In the genomic region with DNA sequence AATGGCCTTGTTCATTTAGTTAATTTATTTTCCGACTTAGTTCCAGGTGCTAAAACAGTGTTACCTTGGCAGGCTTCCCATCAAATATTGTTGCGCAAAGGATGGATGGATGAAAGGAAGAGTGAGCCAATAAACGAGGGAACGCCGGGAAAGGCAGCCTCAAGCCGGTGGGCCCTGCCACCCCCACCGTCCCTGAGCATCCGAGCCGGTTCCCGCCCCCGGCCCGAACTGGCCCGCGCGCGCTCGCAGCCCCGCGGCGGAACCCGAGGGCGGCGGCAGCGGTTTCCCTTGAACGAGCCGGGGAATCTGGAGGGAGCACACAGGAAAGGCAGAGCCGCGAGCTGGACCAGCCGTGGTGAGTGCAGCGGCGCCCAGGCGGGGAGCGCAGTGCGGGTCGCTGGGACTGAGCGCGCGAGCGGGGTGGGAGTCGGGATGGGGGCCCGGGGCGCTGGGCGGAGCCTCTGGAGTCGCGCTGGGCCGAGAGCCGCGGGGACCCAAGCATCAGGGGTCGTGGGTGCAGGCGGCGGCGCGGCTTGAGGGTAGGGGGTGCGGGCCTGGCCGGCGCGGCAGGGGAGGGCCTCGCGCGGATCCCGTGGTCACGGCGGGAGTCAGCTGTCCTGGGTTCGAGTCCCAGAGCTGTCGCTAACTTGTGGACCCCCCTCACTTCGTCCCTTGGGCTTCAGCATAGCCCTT, we compare ENCODE assay signal across 1 cellular context.
TF ChIP-seq lines count a peak whose summit lies in the region.

A gene with protein sequence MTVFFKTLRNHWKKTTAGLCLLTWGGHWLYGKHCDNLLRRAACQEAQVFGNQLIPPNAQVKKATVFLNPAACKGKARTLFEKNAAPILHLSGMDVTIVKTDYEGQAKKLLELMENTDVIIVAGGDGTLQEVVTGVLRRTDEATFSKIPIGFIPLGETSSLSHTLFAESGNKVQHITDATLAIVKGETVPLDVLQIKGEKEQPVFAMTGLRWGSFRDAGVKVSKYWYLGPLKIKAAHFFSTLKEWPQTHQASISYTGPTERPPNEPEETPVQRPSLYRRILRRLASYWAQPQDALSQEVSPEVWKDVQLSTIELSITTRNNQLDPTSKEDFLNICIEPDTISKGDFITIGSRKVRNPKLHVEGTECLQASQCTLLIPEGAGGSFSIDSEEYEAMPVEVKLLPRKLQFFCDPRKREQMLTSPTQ (plus strand): TSS at position 331 of the 693 bp plus-strand sequence. CDS start 4,057 bp downstream, outside the sequence.

TF ChIP-seq in K562, 482 proteins besides CTCF, POLR2A, EP300 and RAD21 (continued from another document and continues in another):
- TF ChIP-seq, protein P1, sequence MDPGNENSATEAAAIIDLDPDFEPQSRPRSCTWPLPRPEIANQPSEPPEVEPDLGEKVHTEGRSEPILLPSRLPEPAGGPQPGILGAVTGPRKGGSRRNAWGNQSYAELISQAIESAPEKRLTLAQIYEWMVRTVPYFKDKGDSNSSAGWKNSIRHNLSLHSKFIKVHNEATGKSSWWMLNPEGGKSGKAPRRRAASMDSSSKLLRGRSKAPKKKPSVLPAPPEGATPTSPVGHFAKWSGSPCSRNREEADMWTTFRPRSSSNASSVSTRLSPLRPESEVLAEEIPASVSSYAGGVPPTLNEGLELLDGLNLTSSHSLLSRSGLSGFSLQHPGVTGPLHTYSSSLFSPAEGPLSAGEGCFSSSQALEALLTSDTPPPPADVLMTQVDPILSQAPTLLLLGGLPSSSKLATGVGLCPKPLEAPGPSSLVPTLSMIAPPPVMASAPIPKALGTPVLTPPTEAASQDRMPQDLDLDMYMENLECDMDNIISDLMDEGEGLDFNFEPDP (CRISPR knock-in tag; IDR thresholded peaks at IDR 0.05): 0 out of 2 replicates have a peak, but pooled peaks have one; percentile 74
- TF ChIP-seq SMAD4 (CRISPR knock-in tag; conservative IDR thresholded peaks at IDR 0.05) (peak; percentile 75; the same call in 1 of the 2 replicates), NRF1 (conservative IDR thresholded peaks at IDR 0.05 in 1 of 2, IDR thresholded peaks at IDR 0.05 in 1 of 2) (peak in 1 of 2 experiments; percentile 33; a peak in 2 of 4 replicates), YY1 (IDR thresholded peaks at IDR 0.05; ENCODE audit: borderline replicate concordance in 1 of 3, control insufficient read depth in 1 of 3, extremely low read depth in 1 of 3, insufficient read depth in 3 of 3, insufficient read length in 1 of 3, insufficient replicate concordance in 2 of 3, low read depth in 1 of 3, low read length in 2 of 3) (peak in 2 of 3 experiments; percentile 62 to 75), KDM1A (IDR thresholded peaks at IDR 0.05) (peak in 1 of 2 experiments; percentile 39; a peak in 2 of 4 replicates), MECOM (CRISPR knock-in tag; IDR thresholded peaks at IDR 0.05) (no peak), SAFB (IDR thresholded peaks at IDR 0.05; ENCODE audit: borderline replicate concordance, low read depth, low read length) (peak; percentile 77), ETV1 (tag; conservative IDR thresholded peaks at IDR 0.05; ENCODE audit: low read depth) (0 out of 2 replicates have a peak, but pooled peaks have one; percentile 4), HDAC6 (IDR thresholded peaks at IDR 0.05; ENCODE audit: low read depth, low read length) (0 out of 2 replicates have a peak, but pooled peaks have one; percentile 27), JUND (IDR thresholded peaks at IDR 0.05; ENCODE audit: borderline replicate concordance, low read depth, low read length) (peak; percentile 75), JUND (tag; IDR thresholded peaks at IDR 0.05; ENCODE audit: borderline replicate concordance, low read depth, low read length) (no peak; the same call in 2 of the 3 replicates), EGR1 (conservative IDR thresholded peaks at IDR 0.05) (peak; percentile 81), RBM15 (IDR thresholded peaks at IDR 0.05; ENCODE audit: insufficient read depth, low read length) (0 out of 2 replicates have a peak, but pooled peaks have one; percentile 33), RFX5 (IDR thresholded peaks at IDR 0.05; ENCODE audit: low read depth, low read length) (no peak), ZNF75A (CRISPR knock-in tag; IDR thresholded peaks at IDR 0.05) (no peak), ZFPM2 (CRISPR knock-in tag; IDR thresholded peaks at IDR 0.05) (0 out of 2 replicates have a peak, but pooled peaks have one; percentile 36), NR3C1 (CRISPR knock-in tag; IDR thresholded peaks at IDR 0.05) (peak; percentile 86; the same call in 1 of the 2 replicates), KAT8 (IDR thresholded peaks at IDR 0.05; ENCODE audit: low read depth) (no peak), ZNF644 (tag; IDR thresholded peaks at IDR 0.05; ENCODE audit: low read depth) (no peak), ZNF253 (CRISPR knock-in tag; conservative IDR thresholded peaks at IDR 0.05) (no peak), C11orf30 (IDR thresholded peaks at IDR 0.05; ENCODE audit: low read depth) (peak; percentile 88), SIN3B (IDR thresholded peaks at IDR 0.05; ENCODE audit: low read depth) (peak; percentile 88), HDAC2 (IDR thresholded peaks at IDR 0.05) (peak; percentile 32; the same call in 1 of the 2 replicates), DDX20 (tag; IDR thresholded peaks at IDR 0.05; ENCODE audit: low read depth) (no peak), KHSRP (IDR thresholded peaks at IDR 0.05) (no peak), TAF7 (tag; IDR thresholded peaks at IDR 0.05) (peak; percentile 47), NELFE (IDR thresholded peaks at IDR 0.05; ENCODE audit: insufficient read depth, insufficient read length) (no peak), ZNF699 (CRISPR knock-in tag; IDR thresholded peaks at IDR 0.05; ENCODE audit: insufficient replicate concordance) (no peak), ZNF12 (CRISPR knock-in tag; IDR thresholded peaks at IDR 0.05) (peak; percentile 88), HEY1 (CRISPR knock-in tag; IDR thresholded peaks at IDR 0.05; ENCODE audit: borderline replicate concordance) (no peak), HNRNPH1 (optimal IDR thresholded peaks at IDR 0.05; ENCODE audit: low read depth, low read length) (peak; percentile 69), U2AF2 (optimal IDR thresholded peaks at IDR 0.05; ENCODE audit: low read depth, low read length) (no peak), CHD1 (IDR thresholded peaks at IDR 0.05; ENCODE audit: low read length) (peak; percentile 63)
- TF ChIP-seq, protein P2, sequence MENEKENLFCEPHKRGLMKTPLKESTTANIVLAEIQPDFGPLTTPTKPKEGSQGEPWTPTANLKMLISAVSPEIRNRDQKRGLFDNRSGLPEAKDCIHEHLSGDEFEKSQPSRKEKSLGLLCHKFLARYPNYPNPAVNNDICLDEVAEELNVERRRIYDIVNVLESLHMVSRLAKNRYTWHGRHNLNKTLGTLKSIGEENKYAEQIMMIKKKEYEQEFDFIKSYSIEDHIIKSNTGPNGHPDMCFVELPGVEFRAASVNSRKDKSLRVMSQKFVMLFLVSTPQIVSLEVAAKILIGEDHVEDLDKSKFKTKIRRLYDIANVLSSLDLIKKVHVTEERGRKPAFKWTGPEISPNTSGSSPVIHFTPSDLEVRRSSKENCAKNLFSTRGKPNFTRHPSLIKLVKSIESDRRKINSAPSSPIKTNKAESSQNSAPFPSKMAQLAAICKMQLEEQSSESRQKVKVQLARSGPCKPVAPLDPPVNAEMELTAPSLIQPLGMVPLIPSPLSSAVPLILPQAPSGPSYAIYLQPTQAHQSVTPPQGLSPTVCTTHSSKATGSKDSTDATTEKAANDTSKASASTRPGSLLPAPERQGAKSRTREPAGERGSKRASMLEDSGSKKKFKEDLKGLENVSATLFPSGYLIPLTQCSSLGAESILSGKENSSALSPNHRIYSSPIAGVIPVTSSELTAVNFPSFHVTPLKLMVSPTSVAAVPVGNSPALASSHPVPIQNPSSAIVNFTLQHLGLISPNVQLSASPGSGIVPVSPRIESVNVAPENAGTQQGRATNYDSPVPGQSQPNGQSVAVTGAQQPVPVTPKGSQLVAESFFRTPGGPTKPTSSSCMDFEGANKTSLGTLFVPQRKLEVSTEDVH (IDR thresholded peaks at IDR 0.05; ENCODE audit: low read depth, partially characterized antibody): peak; percentile 78
- TF ChIP-seq, protein P3, sequence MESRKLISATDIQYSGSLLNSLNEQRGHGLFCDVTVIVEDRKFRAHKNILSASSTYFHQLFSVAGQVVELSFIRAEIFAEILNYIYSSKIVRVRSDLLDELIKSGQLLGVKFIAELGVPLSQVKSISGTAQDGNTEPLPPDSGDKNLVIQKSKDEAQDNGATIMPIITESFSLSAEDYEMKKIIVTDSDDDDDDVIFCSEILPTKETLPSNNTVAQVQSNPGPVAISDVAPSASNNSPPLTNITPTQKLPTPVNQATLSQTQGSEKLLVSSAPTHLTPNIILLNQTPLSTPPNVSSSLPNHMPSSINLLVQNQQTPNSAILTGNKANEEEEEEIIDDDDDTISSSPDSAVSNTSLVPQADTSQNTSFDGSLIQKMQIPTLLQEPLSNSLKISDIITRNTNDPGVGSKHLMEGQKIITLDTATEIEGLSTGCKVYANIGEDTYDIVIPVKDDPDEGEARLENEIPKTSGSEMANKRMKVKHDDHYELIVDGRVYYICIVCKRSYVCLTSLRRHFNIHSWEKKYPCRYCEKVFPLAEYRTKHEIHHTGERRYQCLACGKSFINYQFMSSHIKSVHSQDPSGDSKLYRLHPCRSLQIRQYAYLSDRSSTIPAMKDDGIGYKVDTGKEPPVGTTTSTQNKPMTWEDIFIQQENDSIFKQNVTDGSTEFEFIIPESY (CRISPR knock-in tag; IDR thresholded peaks at IDR 0.05): peak; percentile 86
- TF ChIP-seq, protein P4, sequence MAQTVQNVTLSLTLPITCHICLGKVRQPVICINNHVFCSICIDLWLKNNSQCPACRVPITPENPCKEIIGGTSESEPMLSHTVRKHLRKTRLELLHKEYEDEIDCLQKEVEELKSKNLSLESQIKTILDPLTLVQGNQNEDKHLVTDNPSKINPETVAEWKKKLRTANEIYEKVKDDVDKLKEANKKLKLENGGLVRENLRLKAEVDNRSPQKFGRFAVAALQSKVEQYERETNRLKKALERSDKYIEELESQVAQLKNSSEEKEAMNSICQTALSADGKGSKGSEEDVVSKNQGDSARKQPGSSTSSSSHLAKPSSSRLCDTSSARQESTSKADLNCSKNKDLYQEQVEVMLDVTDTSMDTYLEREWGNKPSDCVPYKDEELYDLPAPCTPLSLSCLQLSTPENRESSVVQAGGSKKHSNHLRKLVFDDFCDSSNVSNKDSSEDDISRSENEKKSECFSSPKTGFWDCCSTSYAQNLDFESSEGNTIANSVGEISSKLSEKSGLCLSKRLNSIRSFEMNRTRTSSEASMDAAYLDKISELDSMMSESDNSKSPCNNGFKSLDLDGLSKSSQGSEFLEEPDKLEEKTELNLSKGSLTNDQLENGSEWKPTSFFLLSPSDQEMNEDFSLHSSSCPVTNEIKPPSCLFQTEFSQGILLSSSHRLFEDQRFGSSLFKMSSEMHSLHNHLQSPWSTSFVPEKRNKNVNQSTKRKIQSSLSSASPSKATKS (CRISPR knock-in tag; IDR thresholded peaks at IDR 0.05): no peak
- TF ChIP-seq, protein P5, sequence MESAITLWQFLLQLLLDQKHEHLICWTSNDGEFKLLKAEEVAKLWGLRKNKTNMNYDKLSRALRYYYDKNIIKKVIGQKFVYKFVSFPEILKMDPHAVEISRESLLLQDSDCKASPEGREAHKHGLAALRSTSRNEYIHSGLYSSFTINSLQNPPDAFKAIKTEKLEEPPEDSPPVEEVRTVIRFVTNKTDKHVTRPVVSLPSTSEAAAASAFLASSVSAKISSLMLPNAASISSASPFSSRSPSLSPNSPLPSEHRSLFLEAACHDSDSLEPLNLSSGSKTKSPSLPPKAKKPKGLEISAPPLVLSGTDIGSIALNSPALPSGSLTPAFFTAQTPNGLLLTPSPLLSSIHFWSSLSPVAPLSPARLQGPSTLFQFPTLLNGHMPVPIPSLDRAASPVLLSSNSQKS (CRISPR knock-in tag; IDR thresholded peaks at IDR 0.05): no peak
- TF ChIP-seq, protein P6, sequence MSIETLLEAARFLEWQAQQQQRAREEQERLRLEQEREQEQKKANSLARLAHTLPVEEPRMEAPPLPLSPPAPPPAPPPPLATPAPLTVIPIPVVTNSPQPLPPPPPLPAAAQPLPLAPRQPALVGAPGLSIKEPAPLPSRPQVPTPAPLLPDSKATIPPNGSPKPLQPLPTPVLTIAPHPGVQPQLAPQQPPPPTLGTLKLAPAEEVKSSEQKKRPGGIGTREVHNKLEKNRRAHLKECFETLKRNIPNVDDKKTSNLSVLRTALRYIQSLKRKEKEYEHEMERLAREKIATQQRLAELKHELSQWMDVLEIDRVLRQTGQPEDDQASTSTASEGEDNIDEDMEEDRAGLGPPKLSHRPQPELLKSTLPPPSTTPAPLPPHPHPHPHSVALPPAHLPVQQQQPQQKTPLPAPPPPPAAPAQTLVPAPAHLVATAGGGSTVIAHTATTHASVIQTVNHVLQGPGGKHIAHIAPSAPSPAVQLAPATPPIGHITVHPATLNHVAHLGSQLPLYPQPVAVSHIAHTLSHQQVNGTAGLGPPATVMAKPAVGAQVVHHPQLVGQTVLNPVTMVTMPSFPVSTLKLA (conservative IDR thresholded peaks at IDR 0.05): peak; percentile 51 to 78; a peak in 3 of 4 replicates
- TF ChIP-seq, protein P7, sequence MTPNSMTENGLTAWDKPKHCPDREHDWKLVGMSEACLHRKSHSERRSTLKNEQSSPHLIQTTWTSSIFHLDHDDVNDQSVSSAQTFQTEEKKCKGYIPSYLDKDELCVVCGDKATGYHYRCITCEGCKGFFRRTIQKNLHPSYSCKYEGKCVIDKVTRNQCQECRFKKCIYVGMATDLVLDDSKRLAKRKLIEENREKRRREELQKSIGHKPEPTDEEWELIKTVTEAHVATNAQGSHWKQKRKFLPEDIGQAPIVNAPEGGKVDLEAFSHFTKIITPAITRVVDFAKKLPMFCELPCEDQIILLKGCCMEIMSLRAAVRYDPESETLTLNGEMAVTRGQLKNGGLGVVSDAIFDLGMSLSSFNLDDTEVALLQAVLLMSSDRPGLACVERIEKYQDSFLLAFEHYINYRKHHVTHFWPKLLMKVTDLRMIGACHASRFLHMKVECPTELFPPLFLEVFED (CRISPR knock-in tag; conservative IDR thresholded peaks at IDR 0.05): no peak
- TF ChIP-seq, protein P8, sequence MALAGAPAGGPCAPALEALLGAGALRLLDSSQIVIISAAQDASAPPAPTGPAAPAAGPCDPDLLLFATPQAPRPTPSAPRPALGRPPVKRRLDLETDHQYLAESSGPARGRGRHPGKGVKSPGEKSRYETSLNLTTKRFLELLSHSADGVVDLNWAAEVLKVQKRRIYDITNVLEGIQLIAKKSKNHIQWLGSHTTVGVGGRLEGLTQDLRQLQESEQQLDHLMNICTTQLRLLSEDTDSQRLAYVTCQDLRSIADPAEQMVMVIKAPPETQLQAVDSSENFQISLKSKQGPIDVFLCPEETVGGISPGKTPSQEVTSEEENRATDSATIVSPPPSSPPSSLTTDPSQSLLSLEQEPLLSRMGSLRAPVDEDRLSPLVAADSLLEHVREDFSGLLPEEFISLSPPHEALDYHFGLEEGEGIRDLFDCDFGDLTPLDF (CRISPR knock-in tag; IDR thresholded peaks at IDR 0.05): peak; percentile 92
- TF ChIP-seq, protein P9, sequence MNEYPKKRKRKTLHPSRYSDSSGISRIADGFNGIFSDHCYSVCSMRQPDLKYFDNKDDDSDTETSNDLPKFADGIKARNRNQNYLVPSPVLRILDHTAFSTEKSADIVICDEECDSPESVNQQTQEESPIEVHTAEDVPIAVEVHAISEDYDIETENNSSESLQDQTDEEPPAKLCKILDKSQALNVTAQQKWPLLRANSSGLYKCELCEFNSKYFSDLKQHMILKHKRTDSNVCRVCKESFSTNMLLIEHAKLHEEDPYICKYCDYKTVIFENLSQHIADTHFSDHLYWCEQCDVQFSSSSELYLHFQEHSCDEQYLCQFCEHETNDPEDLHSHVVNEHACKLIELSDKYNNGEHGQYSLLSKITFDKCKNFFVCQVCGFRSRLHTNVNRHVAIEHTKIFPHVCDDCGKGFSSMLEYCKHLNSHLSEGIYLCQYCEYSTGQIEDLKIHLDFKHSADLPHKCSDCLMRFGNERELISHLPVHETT (CRISPR knock-in tag; conservative IDR thresholded peaks at IDR 0.05 in 1 of 2, IDR thresholded peaks at IDR 0.05 in 1 of 2): peak in 1 of 2 experiments; percentile 52; a peak in 1 of 4 replicates
